In the genomic region with DNA sequence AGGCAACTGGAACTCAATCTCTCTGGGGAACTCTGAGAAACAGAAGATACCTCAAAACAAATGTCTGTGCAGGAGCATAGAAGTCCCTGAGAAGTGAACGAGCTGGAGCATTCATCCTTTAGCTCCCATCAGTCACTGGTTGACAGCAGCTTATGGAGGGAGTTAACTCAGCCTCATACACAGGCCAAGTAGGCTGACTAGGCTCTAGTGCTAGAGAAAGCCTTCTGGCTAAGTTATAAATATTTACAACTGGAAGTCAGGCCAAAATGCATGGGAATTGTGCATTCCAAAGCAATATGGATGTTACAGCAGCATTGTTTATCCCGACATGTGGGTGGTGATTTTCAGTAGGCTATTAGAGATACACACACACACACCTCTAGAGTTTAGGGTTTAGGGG, we compare ENCODE assay signal across 25 cellular contexts.
"Had no signal": no experiment of that assay in that cellular context is flagged by ENCODE, and none has a peak within 500 bp of the region (broad histone marks: within the 10 kb centered on the region; RNA-seq: fewer than 3 reads in every experiment).

No MANE protein-coding gene starts in this region.

- FAIRE-seq: keratinocyte had no signal

- H3K4me1 Mint-ChIP-seq: neural crest cell had no signal

- H3K36me3 ChIP-seq: gastrocnemius medialis, lower lobe of right lung, prostate gland, right atrium auricular region, sigmoid colon, stomach, tibial artery had no signal

- H3K27ac Mint-ChIP-seq: naive B cell; natural killer cell treated with Interleukin-12 subunit alpha and Interleukin-12 subunit beta and Interleukin-15 and Interleukin-18, amount 100 ng/mL, for 72 hours; stimulated activated effector memory CD8-positive, alpha-beta T cell treated with anti-CD3 and anti-CD28 coated beads, Interleukin-12 subunit alpha, Interleukin-12 subunit beta, amount 100 ng/mL, for 72 hours; type B pancreatic cell had no signal

- ATAC-seq: gastrocnemius medialis; left ventricle myocardium superior; lower lobe of right lung; mucosa of descending colon; natural killer cell treated with Interleukin-12 subunit alpha and Interleukin-12 subunit beta and Interleukin-15 and Interleukin-18, amount 100 ng/mL, for 72 hours; stimulated activated effector memory CD8-positive, alpha-beta T cell treated with anti-CD3 and anti-CD28 coated beads, Interleukin-12 subunit alpha, Interleukin-12 subunit beta, amount 100 ng/mL, for 72 hours had no signal

- H3K36me3 Mint-ChIP-seq: naive B cell; natural killer cell treated with Interleukin-12 subunit alpha and Interleukin-12 subunit beta and Interleukin-15 and Interleukin-18, amount 100 ng/mL, for 72 hours; stimulated activated effector memory CD8-positive, alpha-beta T cell treated with anti-CD3 and anti-CD28 coated beads, Interleukin-12 subunit alpha, Interleukin-12 subunit beta, amount 100 ng/mL, for 72 hours had no signal

- H3K4me3 Mint-ChIP-seq: naive B cell; natural killer cell treated with Interleukin-12 subunit alpha and Interleukin-12 subunit beta and Interleukin-15 and Interleukin-18, amount 100 ng/mL, for 72 hours; neural crest cell; stimulated activated effector memory CD8-positive, alpha-beta T cell treated with anti-CD3 and anti-CD28 coated beads, Interleukin-12 subunit alpha, Interleukin-12 subunit beta, amount 100 ng/mL, for 72 hours; type B pancreatic cell had no signal

- DNase-seq: dermis blood vessel endothelial cell; effector memory CD4-positive, alpha-beta T cell; erythroblast; foreskin fibroblast; gastrocnemius medialis; head of caudate nucleus; left ventricle myocardium superior; lower lobe of right lung; mucosa of descending colon; naive B cell; sigmoid colon; stimulated activated CD4-positive, alpha-beta T cell treated with anti-CD3 and anti-CD28 coated beads, Interleukin-2, amount 100 ng/mL, for 24 hours; stimulated activated CD4-positive, alpha-beta T cell treated with anti-CD3 and anti-CD28 coated beads, Interleukin-4, amount 100 ng/mL, for 24 hours; stimulated activated naive CD4-positive, alpha-beta T cell treated with Interleukin-2 at 50 U/mL for 16 hours; stomach; testis; tibial artery had no signal

- H3K27ac ChIP-seq: coronary artery, gastrocnemius medialis, lower lobe of right lung, prostate gland, right atrium auricular region, sigmoid colon, stomach, testis, tibial artery had no signal

- H3K4me1 ChIP-seq: gastrocnemius medialis, lower lobe of right lung, prostate gland, right atrium auricular region, sigmoid colon, stomach, testis, tibial artery had no signal

- H3K27me3 Mint-ChIP-seq: natural killer cell treated with Interleukin-12 subunit alpha and Interleukin-12 subunit beta and Interleukin-15 and Interleukin-18, amount 100 ng/mL, for 72 hours; type B pancreatic cell had no signal

- H3K27me3 ChIP-seq: gastrocnemius medialis, right atrium auricular region, sigmoid colon, stomach, testis, tibial artery had no signal

- H3K4me3 ChIP-seq: coronary artery, gastrocnemius medialis, lower lobe of right lung, mucosa of descending colon, prostate gland, right atrium auricular region, sigmoid colon, stomach, testis, tibial artery had no signal

- H3K9me3 Mint-ChIP-seq: naive B cell; natural killer cell treated with Interleukin-12 subunit alpha and Interleukin-12 subunit beta and Interleukin-15 and Interleukin-18, amount 100 ng/mL, for 72 hours; stimulated activated effector memory CD8-positive, alpha-beta T cell treated with anti-CD3 and anti-CD28 coated beads, Interleukin-12 subunit alpha, Interleukin-12 subunit beta, amount 100 ng/mL, for 72 hours; type B pancreatic cell had no signal

- H3K9me3 ChIP-seq: gastrocnemius medialis, lower lobe of right lung, mucosa of descending colon, prostate gland, right atrium auricular region, sigmoid colon, stomach, testis, tibial artery had no signal
